ENCODE assay signal across 28 cellular contexts in genomic region chr20:9154464-9155024, GRCh38.
"Had no signal": no experiment of that assay in that cellular context is flagged by ENCODE, and none has a peak within 500 bp of the region (broad histone marks: within the 10 kb centered on the region; RNA-seq: fewer than 3 reads in every experiment).

No MANE protein-coding gene starts in this region.

- H3K27me3 ChIP-seq: colonic mucosa, dorsolateral prefrontal cortex, esophagus muscularis mucosa, esophagus squamous epithelium, foreskin keratinocyte, gastrocnemius medialis, gastroesophageal sphincter, heart left ventricle, heart right ventricle had no signal

- H3K9me3 ChIP-seq: colonic mucosa, gastrocnemius medialis had no signal

- DNase-seq: colonic mucosa; cortex of kidney; dermis blood vessel endothelial cell; dorsolateral prefrontal cortex; effector CD4-positive, alpha-beta T cell; effector CD8-positive, alpha-beta T cell; effector memory CD4-positive, alpha-beta T cell; effector memory CD8-positive, alpha-beta T cell; endodermal cell; erythroblast; esophagus squamous epithelium; foreskin fibroblast; foreskin keratinocyte; foreskin melanocyte; gastrocnemius medialis; glutamatergic neuron; head of caudate nucleus; heart left ventricle; heart right ventricle had no signal

- H3K36me3 ChIP-seq: colonic mucosa, esophagus muscularis mucosa, esophagus squamous epithelium, gastrocnemius medialis, gastroesophageal sphincter, heart right ventricle had no signal

- H3K4me3 ChIP-seq: colonic mucosa, coronary artery, dorsolateral prefrontal cortex, esophagus muscularis mucosa, esophagus squamous epithelium, gastrocnemius medialis, gastroesophageal sphincter, heart left ventricle, heart right ventricle had no signal

- FAIRE-seq: colon, endometrium, endothelial cell of umbilical vein, frontal cortex had no signal

- H3K4me1 ChIP-seq: colonic mucosa, esophagus squamous epithelium, foreskin keratinocyte, gastrocnemius medialis had no signal

- ATAC-seq: effector memory CD8-positive, alpha-beta T cell; esophagus mucosa; foreskin keratinocyte; gastrocnemius medialis; gastroesophageal sphincter; heart left ventricle; heart right ventricle had no signal

- H3K27ac ChIP-seq: colonic mucosa, coronary artery, dorsolateral prefrontal cortex, epithelial cell of prostate, esophagus muscularis mucosa, esophagus squamous epithelium, foreskin keratinocyte, gastrocnemius medialis, gastroesophageal sphincter, heart left ventricle, heart right ventricle had no signal
